Comparison of ENCODE assay signal across 1 cellular context in genomic region chr16:74268372-74268782, GRCh38.
A peak's percentile ranks its signal among the peaks of the same experiment; 100 is the strongest.
TF ChIP-seq lines count a peak whose summit lies in the region.

No MANE protein-coding gene starts in this region.

TF ChIP-seq in HEK293, 187 proteins besides CTCF, POLR2A, EP300 and RAD21 (continued from another document):
- TF ChIP-seq FEZF1 (tag by site-specific recombination; IDR thresholded peaks at IDR 0.05) = peak; percentile 78
- TF ChIP-seq PRDM6 (tag by site-specific recombination; IDR thresholded peaks at IDR 0.05) = peak; percentile 88
- peak; percentile 58 for TF ChIP-seq IKZF3 (tag by site-specific recombination; IDR thresholded peaks at IDR 0.05)
- TF ChIP-seq ZIC2 (tag by site-specific recombination; IDR thresholded peaks at IDR 0.05) = peak; percentile 65
- peak; percentile 42; the same call in 1 of the 2 replicates for TF ChIP-seq ZBTB44 (tag by site-specific recombination; IDR thresholded peaks at IDR 0.05)
- peak; percentile 70; the same call in 1 of the 2 replicates for TF ChIP-seq ZBTB6 (tag by site-specific recombination; IDR thresholded peaks at IDR 0.05)
- no peak for TF ChIP-seq ZFP69B (tag by site-specific recombination; IDR thresholded peaks at IDR 0.05)
- peak; percentile 77 for TF ChIP-seq TCF7L2 (IDR thresholded peaks at IDR 0.05; ENCODE audit: borderline replicate concordance, low read depth, low read length)
- TF ChIP-seq ZNF23 (tag by site-specific recombination; IDR thresholded peaks at IDR 0.05; ENCODE audit: borderline replicate concordance) = no peak
- peak; percentile 31; the same call in 1 of the 2 replicates for TF ChIP-seq GLIS1 (tag by site-specific recombination; IDR thresholded peaks at IDR 0.05)
